ENCODE assay signal across 20 cellular contexts in the genomic region with DNA sequence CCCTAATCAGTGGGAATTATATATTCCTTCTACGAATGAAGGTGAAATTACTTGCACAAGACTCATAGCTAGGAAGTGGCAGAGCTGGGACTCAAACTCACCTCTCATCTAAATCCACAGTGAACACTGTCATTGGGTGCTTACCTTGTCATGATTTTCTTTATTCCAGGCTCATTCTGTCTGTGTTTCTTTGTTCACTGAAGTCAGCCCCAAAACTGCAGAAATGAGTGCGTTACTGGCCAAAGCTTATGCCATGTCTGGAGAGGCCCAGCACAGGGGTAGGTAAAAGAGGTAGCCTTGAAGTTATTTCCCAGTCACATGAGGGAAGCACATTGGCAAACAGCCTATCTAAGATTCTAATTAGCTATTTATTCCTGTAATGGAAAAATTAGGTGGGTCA. TPM values are rescaled to one million over a fixed set of nuclear protein-coding genes. Genes with fewer than 3 reads are reported as not detected.
DNase-seq lines count a peak whose midpoint lies in the region; ATAC-seq, FAIRE-seq and TF ChIP-seq lines count a peak whose summit lies in the region.
"Had no signal": no experiment of that assay in that cellular context is flagged by ENCODE, and none has a peak within 500 bp of the region (broad histone marks: within the 10 kb centered on the region; RNA-seq: fewer than 3 reads in every experiment).

No MANE protein-coding gene starts in this region.

- H3K27ac ChIP-seq in dorsolateral prefrontal cortex (peak overlapping the region; percentile 1 to 96 (median 84)), substantia nigra (ENCODE audit: low read depth, low read length, poor library complexity, severe bottlenecking) (peak overlapping the region; percentile 76)
- H3K27ac ChIP-seq: 22Rv1 had no signal

- FAIRE-seq in HTR-8/SVneo (lab: Jason Lieb, UNC), result peak; percentile 36
- FAIRE-seq: GM12892, GM19239, H1 had no signal

- H3K4me1 Mint-ChIP-seq in activated T-cell treated with anti-CD3 and anti-CD28 coated beads, Interleukin-2, amount 50 U/mL, for 4 hours (ENCODE audit: low read depth), result no peaks in the 10 kb centered on the region
- H3K4me1 Mint-ChIP-seq: CD14-positive monocyte had no signal

- no peaks in the 10 kb centered on the region for H3K36me3 Mint-ChIP-seq in activated T-cell treated with anti-CD3 and anti-CD28 coated beads, Interleukin-2, amount 50 U/mL, for 4 hours (ENCODE audit: insufficient read depth)
- H3K36me3 Mint-ChIP-seq: CD14-positive monocyte; CD8-positive, alpha-beta T cell had no signal

- intact Hi-C loops in dorsolateral prefrontal cortex (cut with DNase I), result loop anchor here in 1 of 2 donors (10.0 kb wide), 1 partner anchor 214 kb away; a partner anchor contains a TSS

- in situ Hi-C loops in GM13976 (cut with MboI; ENCODE audit: low sequenced_read_pairs, unreplicated experiment), result no loop called here

- no peak for ATAC-seq in HG03342 (IDR thresholded peaks at IDR 0.05; ENCODE audit: unreplicated experiment)
- ATAC-seq in activated T-cell treated with anti-CD3 and anti-CD28 coated beads, Interleukin-2, amount 50 U/mL, for 4 hours, result no peak
- ATAC-seq: CD8-positive, alpha-beta T cell had no signal

- H3K27me3 ChIP-seq in dorsolateral prefrontal cortex, result no peaks in the 10 kb centered on the region

- H3K27me3 Mint-ChIP-seq in activated T-cell treated with anti-CD3 and anti-CD28 coated beads, Interleukin-2, amount 50 U/mL, for 4 hours (ENCODE audit: low read depth), result no peaks in the 10 kb centered on the region

- DNase-seq in HTR-8/SVneo (ENCODE audit: insufficient read length, low spot score) (no peak), dorsolateral prefrontal cortex (no peak), midbrain (lab: John Stamatoyannopoulos, UW) (peak; percentile 14), substantia nigra (lab: John Stamatoyannopoulos, UW) (peak in 3 of 49 donors; percentile 1 to 6 (median 5)), GM13976 (ENCODE audit: low spot score) (no peak), NCI-H2227 (lab: John Stamatoyannopoulos, UW; ENCODE audit: unreplicated experiment) (no peak)
- no peak for DNase-seq in activated T-cell treated with anti-CD3 and anti-CD28 coated beads, Interleukin-2, amount 50 U/mL, for 4 hours
- DNase-seq: CD8-positive, alpha-beta T cell; COR-L47; DND-41; GDM1; HCEC 1CT; HFFc6; IMR-90 had no signal

- no peaks in the 10 kb centered on the region for H3K9me3 Mint-ChIP-seq in activated T-cell treated with anti-CD3 and anti-CD28 coated beads, Interleukin-2, amount 50 U/mL, for 4 hours
- H3K9me3 Mint-ChIP-seq: CD14-positive monocyte; CD8-positive, alpha-beta T cell; HFFc6 had no signal

- TF ChIP-seq CTCF in dorsolateral prefrontal cortex (IDR thresholded peaks at IDR 0.05 in 54 of 56, conservative IDR thresholded peaks at IDR 0.05 in 2 of 56; ENCODE audit: low read depth in 1 of 56, partially characterized antibody in 56 of 56) (no peak), GM13976 (IDR thresholded peaks at IDR 0.05; ENCODE audit: borderline replicate concordance, control extremely low read depth, extremely low read depth, insufficient read depth, missing control alignments) (no peak)

- peak overlapping the region in 48 of 59 donors; percentile 1 to 62 (median 32) for H3K4me3 ChIP-seq in dorsolateral prefrontal cortex

- H3K4me3 Mint-ChIP-seq in activated T-cell treated with anti-CD3 and anti-CD28 coated beads, Interleukin-2, amount 50 U/mL, for 4 hours, result no peak overlapping the region
- H3K4me3 Mint-ChIP-seq: CD14-positive monocyte; CD8-positive, alpha-beta T cell; HFFc6 had no signal

RNA-seq across cellular contexts. Expression of a gene that starts 29.8 kb away (rescaled TPM):
- total RNA-seq in dorsolateral prefrontal cortex, result 1 to 10 TPM in 118 of 120 experiments, under 1 TPM in 2; 0.35 to 6.4 (median 2.7) TPM
- under 1 TPM in 1 of 3 donors, not detected in 2; 0.10 TPM for total RNA-seq in activated T-cell treated with anti-CD3 and anti-CD28 coated beads, Interleukin-2, amount 50 U/mL, for 4 hours
- total RNA-seq: CD8-positive, alpha-beta T cell; HFFc6 had no signal

RNA-seq across cellular contexts. Expression of a gene that starts 46.6 kb away (rescaled TPM):
- 10 to 100 TPM; 11.2 to 31.2 (median 21.8) TPM for total RNA-seq in dorsolateral prefrontal cortex
- total RNA-seq in activated T-cell treated with anti-CD3 and anti-CD28 coated beads, Interleukin-2, amount 50 U/mL, for 4 hours, result 10 to 100 TPM; 45.3 to 50.1 (median 49.6) TPM

RNA-seq across cellular contexts. Expression of a gene that starts 46.8 kb away (rescaled TPM):
- total RNA-seq in dorsolateral prefrontal cortex, result 10 to 100 TPM in 119 of 120 experiments, 1 to 10 TPM in 1; 9.9 to 27.7 (median 18.0) TPM
- 100 to 1,000 TPM; 134 to 152 (median 138) TPM for total RNA-seq in activated T-cell treated with anti-CD3 and anti-CD28 coated beads, Interleukin-2, amount 50 U/mL, for 4 hours

Comparison
In these comparisons a context has a peak if more than half of its experiments do, and no peak if none do; other contexts are left out.
1. RNA of a gene that starts 46.8 kb away (total RNA-seq): 134 to 152 TPM in activated T-cell treated with anti-CD3 and anti-CD28 coated beads, Interleukin-2, amount 50 U/mL, for 4 hours; 9.9 to 27.7 TPM in dorsolateral prefrontal cortex; every median in the first group is over 4 times any median in the second.